Comparison of ENCODE assay signal across 1 cellular context in the genomic region with DNA sequence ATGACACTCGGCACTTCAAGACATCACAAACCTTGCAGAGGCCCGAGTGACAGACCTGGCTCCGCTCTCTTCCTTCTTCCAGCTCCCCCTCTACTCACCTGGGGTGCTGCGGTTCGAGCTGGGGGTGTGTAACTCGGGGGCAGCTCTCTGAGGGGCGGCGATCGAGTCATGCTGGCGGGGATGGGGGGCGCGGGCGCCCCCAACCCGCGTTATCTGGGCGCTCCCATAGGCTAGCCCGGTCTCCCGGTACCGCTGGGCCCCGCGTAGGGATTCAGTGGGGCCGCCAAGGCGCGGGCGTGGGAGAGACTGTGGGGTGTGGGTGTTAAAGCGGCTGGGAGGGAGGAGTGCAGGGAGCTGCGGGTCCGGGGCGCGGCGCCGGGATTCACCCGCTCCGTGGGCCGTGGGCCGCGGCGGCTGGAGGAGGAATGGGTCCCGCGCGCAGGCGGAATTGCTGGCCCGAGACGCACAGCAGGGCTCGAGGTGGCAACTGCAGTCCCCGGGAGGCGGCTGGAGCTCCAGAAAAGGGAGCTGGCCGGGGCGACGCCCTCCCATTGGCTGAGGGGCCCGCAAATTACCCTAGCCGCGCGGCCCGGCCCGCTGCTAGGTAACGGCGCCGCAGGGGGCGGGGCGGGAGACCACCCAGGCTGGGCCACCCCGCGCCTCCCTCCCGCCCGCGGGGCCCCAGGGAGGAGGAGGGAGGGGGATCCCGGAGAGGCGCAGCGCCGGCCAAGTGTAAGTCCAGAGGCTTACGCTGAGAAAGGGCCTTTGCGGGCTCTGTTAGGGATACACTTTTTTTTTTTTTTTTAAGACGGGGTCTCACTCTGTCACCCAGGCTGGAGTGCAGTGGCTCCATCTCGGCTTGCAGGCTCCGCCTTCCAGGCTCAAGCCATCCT.
TF ChIP-seq lines count a peak whose summit lies in the region.

A gene with protein sequence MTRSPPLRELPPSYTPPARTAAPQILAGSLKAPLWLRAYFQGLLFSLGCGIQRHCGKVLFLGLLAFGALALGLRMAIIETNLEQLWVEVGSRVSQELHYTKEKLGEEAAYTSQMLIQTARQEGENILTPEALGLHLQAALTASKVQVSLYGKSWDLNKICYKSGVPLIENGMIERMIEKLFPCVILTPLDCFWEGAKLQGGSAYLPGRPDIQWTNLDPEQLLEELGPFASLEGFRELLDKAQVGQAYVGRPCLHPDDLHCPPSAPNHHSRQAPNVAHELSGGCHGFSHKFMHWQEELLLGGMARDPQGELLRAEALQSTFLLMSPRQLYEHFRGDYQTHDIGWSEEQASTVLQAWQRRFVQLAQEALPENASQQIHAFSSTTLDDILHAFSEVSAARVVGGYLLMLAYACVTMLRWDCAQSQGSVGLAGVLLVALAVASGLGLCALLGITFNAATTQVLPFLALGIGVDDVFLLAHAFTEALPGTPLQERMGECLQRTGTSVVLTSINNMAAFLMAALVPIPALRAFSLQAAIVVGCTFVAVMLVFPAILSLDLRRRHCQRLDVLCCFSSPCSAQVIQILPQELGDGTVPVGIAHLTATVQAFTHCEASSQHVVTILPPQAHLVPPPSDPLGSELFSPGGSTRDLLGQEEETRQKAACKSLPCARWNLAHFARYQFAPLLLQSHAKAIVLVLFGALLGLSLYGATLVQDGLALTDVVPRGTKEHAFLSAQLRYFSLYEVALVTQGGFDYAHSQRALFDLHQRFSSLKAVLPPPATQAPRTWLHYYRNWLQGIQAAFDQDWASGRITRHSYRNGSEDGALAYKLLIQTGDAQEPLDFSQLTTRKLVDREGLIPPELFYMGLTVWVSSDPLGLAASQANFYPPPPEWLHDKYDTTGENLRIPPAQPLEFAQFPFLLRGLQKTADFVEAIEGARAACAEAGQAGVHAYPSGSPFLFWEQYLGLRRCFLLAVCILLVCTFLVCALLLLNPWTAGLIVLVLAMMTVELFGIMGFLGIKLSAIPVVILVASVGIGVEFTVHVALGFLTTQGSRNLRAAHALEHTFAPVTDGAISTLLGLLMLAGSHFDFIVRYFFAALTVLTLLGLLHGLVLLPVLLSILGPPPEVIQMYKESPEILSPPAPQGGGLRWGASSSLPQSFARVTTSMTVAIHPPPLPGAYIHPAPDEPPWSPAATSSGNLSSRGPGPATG (minus strand): TSS at position 491 of the 893 bp plus-strand sequence. CDS start 321 bp downstream, at position 170.

TF ChIP-seq in K562, 482 proteins besides CTCF, POLR2A, EP300 and RAD21 (continued from another document and continues in another):
- peak; percentile 88 for TF ChIP-seq RBM22 (IDR thresholded peaks at IDR 0.05; ENCODE audit: low read depth, low read length, poor library complexity, severe bottlenecking)
- TF ChIP-seq YY1 (IDR thresholded peaks at IDR 0.05; ENCODE audit: borderline replicate concordance in 1 of 3, control insufficient read depth in 1 of 3, extremely low read depth in 1 of 3, insufficient read depth in 3 of 3, insufficient read length in 1 of 3, insufficient replicate concordance in 2 of 3, low read depth in 1 of 3, low read length in 2 of 3) = peak in 1 of 3 experiments; percentile 11
- no peak for TF ChIP-seq SMAD4 (CRISPR knock-in tag; conservative IDR thresholded peaks at IDR 0.05)
- no peak for TF ChIP-seq POLR2H (tag; IDR thresholded peaks at IDR 0.05; ENCODE audit: low read depth)
- no peak for TF ChIP-seq U2AF2 (optimal IDR thresholded peaks at IDR 0.05; ENCODE audit: low read depth, low read length)
- TF ChIP-seq ZNF707 (CRISPR knock-in tag; conservative IDR thresholded peaks at IDR 0.05) = no peak
- TF ChIP-seq FOSL1 (tag; conservative IDR thresholded peaks at IDR 0.05) = peak; percentile 17; the same call in 1 of the 2 replicates
- no peak for TF ChIP-seq DPF2 (IDR thresholded peaks at IDR 0.05)
- peak; percentile 56 for TF ChIP-seq CXXC5 (CRISPR knock-in tag; IDR thresholded peaks at IDR 0.05)
- TF ChIP-seq YBX1 (IDR thresholded peaks at IDR 0.05) = no peak
- TF ChIP-seq ZBTB7A (IDR thresholded peaks at IDR 0.05; ENCODE audit: borderline replicate concordance, control insufficient read depth, low read depth, low read length) = peak; percentile 70
- TF ChIP-seq HDAC2 (IDR thresholded peaks at IDR 0.05) = 0 out of 2 replicates have a peak, but pooled peaks have one; percentile 20
- no peak for TF ChIP-seq ETV1 (tag; conservative IDR thresholded peaks at IDR 0.05; ENCODE audit: low read depth)
- TF ChIP-seq RBM25 (IDR thresholded peaks at IDR 0.05; ENCODE audit: low read depth, low read length, severe bottlenecking) = peak; percentile 46
- TF ChIP-seq MAFK (IDR thresholded peaks at IDR 0.05; ENCODE audit: low read length) = no peak
- TF ChIP-seq SRSF9 (IDR thresholded peaks at IDR 0.05; ENCODE audit: borderline replicate concordance, low read depth, low read length) = no peak
- 0 out of 2 replicates have a peak, but pooled peaks have one; percentile 54 for TF ChIP-seq LCOR (CRISPR knock-in tag; IDR thresholded peaks at IDR 0.05)
- no peak for TF ChIP-seq GATA2 (CRISPR knock-in tag; IDR thresholded peaks at IDR 0.05)
- TF ChIP-seq, protein P1, sequence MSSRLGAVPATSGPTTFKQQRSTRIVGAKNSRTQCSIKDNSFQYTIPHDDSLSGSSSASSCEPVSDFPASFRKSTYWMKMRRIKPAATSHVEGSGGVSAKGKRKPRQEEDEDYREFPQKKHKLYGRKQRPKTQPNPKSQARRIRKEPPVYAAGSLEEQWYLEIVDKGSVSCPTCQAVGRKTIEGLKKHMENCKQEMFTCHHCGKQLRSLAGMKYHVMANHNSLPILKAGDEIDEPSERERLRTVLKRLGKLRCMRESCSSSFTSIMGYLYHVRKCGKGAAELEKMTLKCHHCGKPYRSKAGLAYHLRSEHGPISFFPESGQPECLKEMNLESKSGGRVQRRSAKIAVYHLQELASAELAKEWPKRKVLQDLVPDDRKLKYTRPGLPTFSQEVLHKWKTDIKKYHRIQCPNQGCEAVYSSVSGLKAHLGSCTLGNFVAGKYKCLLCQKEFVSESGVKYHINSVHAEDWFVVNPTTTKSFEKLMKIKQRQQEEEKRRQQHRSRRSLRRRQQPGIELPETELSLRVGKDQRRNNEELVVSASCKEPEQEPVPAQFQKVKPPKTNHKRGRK (tag; IDR thresholded peaks at IDR 0.05) = no peak
- TF ChIP-seq HDAC1 (IDR thresholded peaks at IDR 0.05) = peak in 1 of 2 experiments; percentile 70; a peak in 2 of 4 replicates
- TF ChIP-seq, protein P2, sequence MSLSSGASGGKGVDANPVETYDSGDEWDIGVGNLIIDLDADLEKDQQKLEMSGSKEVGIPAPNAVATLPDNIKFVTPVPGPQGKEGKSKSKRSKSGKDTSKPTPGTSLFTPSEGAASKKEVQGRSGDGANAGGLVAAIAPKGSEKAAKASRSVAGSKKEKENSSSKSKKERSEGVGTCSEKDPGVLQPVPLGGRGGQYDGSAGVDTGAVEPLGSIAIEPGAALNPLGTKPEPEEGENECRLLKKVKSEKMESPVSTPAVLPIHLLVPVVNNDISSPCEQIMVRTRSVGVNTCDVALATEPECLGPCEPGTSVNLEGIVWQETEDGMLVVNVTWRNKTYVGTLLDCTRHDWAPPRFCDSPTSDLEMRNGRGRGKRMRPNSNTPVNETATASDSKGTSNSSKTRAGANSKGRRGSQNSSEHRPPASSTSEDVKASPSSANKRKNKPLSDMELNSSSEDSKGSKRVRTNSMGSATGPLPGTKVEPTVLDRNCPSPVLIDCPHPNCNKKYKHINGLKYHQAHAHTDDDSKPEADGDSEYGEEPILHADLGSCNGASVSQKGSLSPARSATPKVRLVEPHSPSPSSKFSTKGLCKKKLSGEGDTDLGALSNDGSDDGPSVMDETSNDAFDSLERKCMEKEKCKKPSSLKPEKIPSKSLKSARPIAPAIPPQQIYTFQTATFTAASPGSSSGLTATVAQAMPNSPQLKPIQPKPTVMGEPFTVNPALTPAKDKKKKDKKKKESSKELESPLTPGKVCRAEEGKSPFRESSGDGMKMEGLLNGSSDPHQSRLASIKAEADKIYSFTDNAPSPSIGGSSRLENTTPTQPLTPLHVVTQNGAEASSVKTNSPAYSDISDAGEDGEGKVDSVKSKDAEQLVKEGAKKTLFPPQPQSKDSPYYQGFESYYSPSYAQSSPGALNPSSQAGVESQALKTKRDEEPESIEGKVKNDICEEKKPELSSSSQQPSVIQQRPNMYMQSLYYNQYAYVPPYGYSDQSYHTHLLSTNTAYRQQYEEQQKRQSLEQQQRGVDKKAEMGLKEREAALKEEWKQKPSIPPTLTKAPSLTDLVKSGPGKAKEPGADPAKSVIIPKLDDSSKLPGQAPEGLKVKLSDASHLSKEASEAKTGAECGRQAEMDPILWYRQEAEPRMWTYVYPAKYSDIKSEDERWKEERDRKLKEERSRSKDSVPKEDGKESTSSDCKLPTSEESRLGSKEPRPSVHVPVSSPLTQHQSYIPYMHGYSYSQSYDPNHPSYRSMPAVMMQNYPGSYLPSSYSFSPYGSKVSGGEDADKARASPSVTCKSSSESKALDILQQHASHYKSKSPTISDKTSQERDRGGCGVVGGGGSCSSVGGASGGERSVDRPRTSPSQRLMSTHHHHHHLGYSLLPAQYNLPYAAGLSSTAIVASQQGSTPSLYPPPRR (CRISPR knock-in tag; IDR thresholded peaks at IDR 0.05; ENCODE audit: borderline replicate concordance) = no peak
- TF ChIP-seq, protein P3, sequence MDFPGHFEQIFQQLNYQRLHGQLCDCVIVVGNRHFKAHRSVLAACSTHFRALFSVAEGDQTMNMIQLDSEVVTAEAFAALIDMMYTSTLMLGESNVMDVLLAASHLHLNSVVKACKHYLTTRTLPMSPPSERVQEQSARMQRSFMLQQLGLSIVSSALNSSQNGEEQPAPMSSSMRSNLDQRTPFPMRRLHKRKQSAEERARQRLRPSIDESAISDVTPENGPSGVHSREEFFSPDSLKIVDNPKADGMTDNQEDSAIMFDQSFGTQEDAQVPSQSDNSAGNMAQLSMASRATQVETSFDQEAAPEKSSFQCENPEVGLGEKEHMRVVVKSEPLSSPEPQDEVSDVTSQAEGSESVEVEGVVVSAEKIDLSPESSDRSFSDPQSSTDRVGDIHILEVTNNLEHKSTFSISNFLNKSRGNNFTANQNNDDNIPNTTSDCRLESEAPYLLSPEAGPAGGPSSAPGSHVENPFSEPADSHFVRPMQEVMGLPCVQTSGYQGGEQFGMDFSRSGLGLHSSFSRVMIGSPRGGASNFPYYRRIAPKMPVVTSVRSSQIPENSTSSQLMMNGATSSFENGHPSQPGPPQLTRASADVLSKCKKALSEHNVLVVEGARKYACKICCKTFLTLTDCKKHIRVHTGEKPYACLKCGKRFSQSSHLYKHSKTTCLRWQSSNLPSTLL (IDR thresholded peaks at IDR 0.05) = no peak
- no peak for TF ChIP-seq PURB (CRISPR knock-in tag; IDR thresholded peaks at IDR 0.05; ENCODE audit: low read depth)
- TF ChIP-seq SPI1 (IDR thresholded peaks at IDR 0.05; ENCODE audit: borderline replicate concordance, low read depth, low read length) = no peak
- TF ChIP-seq, protein P4, sequence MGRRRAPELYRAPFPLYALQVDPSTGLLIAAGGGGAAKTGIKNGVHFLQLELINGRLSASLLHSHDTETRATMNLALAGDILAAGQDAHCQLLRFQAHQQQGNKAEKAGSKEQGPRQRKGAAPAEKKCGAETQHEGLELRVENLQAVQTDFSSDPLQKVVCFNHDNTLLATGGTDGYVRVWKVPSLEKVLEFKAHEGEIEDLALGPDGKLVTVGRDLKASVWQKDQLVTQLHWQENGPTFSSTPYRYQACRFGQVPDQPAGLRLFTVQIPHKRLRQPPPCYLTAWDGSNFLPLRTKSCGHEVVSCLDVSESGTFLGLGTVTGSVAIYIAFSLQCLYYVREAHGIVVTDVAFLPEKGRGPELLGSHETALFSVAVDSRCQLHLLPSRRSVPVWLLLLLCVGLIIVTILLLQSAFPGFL (CRISPR knock-in tag; IDR thresholded peaks at IDR 0.05) = no peak
- TF ChIP-seq, protein P5, sequence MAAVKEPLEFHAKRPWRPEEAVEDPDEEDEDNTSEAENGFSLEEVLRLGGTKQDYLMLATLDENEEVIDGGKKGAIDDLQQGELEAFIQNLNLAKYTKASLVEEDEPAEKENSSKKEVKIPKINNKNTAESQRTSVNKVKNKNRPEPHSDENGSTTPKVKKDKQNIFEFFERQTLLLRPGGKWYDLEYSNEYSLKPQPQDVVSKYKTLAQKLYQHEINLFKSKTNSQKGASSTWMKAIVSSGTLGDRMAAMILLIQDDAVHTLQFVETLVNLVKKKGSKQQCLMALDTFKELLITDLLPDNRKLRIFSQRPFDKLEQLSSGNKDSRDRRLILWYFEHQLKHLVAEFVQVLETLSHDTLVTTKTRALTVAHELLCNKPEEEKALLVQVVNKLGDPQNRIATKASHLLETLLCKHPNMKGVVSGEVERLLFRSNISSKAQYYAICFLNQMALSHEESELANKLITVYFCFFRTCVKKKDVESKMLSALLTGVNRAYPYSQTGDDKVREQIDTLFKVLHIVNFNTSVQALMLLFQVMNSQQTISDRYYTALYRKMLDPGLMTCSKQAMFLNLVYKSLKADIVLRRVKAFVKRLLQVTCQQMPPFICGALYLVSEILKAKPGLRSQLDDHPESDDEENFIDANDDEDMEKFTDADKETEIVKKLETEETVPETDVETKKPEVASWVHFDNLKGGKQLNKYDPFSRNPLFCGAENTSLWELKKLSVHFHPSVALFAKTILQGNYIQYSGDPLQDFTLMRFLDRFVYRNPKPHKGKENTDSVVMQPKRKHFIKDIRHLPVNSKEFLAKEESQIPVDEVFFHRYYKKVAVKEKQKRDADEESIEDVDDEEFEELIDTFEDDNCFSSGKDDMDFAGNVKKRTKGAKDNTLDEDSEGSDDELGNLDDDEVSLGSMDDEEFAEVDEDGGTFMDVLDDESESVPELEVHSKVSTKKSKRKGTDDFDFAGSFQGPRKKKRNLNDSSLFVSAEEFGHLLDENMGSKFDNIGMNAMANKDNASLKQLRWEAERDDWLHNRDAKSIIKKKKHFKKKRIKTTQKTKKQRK (IDR thresholded peaks at IDR 0.05; ENCODE audit: borderline replicate concordance, low read depth, low read length) = no peak
- TF ChIP-seq ZNF316 (IDR thresholded peaks at IDR 0.05) = no peak
- TF ChIP-seq PCBP1 (IDR thresholded peaks at IDR 0.05; ENCODE audit: low read depth, low read length, poor library complexity, severe bottlenecking) = peak; percentile 68
- TF ChIP-seq RBM34 (IDR thresholded peaks at IDR 0.05; ENCODE audit: borderline replicate concordance, insufficient read depth, low read length) = peak; percentile 96; the same call in 1 of the 2 replicates
- TF ChIP-seq GABPA (tag; conservative IDR thresholded peaks at IDR 0.05; ENCODE audit: low read depth) = no peak
- TF ChIP-seq, protein P6, sequence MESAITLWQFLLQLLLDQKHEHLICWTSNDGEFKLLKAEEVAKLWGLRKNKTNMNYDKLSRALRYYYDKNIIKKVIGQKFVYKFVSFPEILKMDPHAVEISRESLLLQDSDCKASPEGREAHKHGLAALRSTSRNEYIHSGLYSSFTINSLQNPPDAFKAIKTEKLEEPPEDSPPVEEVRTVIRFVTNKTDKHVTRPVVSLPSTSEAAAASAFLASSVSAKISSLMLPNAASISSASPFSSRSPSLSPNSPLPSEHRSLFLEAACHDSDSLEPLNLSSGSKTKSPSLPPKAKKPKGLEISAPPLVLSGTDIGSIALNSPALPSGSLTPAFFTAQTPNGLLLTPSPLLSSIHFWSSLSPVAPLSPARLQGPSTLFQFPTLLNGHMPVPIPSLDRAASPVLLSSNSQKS (CRISPR knock-in tag; IDR thresholded peaks at IDR 0.05) = no peak
- peak; percentile 33 for TF ChIP-seq PHF20 (IDR thresholded peaks at IDR 0.05; ENCODE audit: partially characterized antibody)
- TF ChIP-seq U2AF1 (optimal IDR thresholded peaks at IDR 0.05; ENCODE audit: low read depth, low read length) = peak; percentile 44
- no peak for TF ChIP-seq KDM4B (IDR thresholded peaks at IDR 0.05; ENCODE audit: borderline replicate concordance in 2 of 2, low read depth in 1 of 2)
- TF ChIP-seq RBM17 (IDR thresholded peaks at IDR 0.05; ENCODE audit: borderline replicate concordance, low read depth, low read length) = no peak
- no peak; the same call in 1 of the 2 replicates for TF ChIP-seq TGIF2 (CRISPR knock-in tag; IDR thresholded peaks at IDR 0.05)
- TF ChIP-seq KDM5B (IDR thresholded peaks at IDR 0.05; ENCODE audit: insufficient replicate concordance, low read depth, low read length) = no peak
- TF ChIP-seq NFYB (IDR thresholded peaks at IDR 0.05; ENCODE audit: extremely low read depth, insufficient read length) = peak; percentile 60
- no peak for TF ChIP-seq MAFF (IDR thresholded peaks at IDR 0.05; ENCODE audit: low read length)
- no peak for TF ChIP-seq PRMT5 (CRISPR knock-in tag; IDR thresholded peaks at IDR 0.05)
